In the genomic region with DNA sequence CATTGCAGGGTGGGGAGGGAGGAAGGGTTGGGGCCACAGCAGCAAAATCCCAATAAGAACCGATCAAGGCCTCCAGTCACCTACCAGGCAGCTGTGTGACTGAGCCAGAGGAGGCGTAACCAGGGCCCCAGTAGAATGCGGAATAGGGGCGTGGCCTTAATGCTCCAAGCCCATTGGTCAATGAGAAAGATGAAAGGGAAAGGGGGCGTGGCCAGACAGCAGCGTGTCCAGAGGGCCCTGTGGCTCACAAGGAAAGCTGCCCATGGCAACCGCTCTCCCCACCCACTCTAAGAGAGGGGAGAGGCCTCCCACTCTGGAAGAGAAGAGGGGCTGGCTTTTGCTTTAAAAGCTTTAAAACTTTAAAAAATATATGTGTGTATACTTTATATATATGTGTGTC, we compare ENCODE assay signal across 4 cellular contexts. TPM values are rescaled to one million over a fixed set of nuclear protein-coding genes. Genes with fewer than 3 reads are reported as not detected.
"Had no signal": no experiment of that assay in that cellular context is flagged by ENCODE, and none has a peak within 500 bp of the region (broad histone marks: within the 10 kb centered on the region; RNA-seq: fewer than 3 reads in every experiment).

A gene with protein sequence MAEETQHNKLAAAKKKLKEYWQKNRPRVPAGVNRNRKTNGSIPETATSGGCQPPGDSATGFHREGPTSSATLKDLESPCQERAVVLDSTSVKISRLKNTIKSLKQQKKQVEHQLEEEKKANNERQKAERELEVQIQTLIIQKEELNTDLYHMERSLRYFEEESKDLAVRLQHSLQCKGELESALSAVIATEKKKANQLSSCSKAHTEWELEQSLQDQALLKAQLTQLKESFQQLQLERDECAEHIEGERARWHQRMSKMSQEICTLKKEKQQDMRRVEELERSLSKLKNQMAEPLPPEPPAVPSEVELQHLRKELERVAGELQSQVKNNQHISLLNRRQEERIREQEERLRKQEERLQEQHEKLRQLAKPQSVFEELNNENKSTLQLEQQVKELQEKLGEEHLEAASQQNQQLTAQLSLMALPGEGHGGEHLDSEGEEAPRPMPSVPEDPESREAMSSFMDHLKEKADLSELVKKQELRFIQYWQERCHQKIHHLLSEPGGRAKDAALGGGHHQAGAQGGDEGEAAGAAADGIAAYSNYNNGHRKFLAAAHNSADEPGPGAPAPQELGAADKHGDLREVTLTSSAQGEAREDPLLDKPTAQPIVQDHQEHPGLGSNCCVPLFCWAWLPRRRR (minus strand): TSS at position 101 of the 400 bp plus-strand sequence. CDS start 98 bp downstream, at position 3.

RNA-seq across cellular contexts. Expression of the gene that starts here (rescaled TPM):
- total RNA-seq: kidney epithelial cell, lower leg skin, lower lobe of right lung, lung microvascular endothelial cell had no signal
